8 cellular contexts compared by ENCODE assay signal in the genomic region with DNA sequence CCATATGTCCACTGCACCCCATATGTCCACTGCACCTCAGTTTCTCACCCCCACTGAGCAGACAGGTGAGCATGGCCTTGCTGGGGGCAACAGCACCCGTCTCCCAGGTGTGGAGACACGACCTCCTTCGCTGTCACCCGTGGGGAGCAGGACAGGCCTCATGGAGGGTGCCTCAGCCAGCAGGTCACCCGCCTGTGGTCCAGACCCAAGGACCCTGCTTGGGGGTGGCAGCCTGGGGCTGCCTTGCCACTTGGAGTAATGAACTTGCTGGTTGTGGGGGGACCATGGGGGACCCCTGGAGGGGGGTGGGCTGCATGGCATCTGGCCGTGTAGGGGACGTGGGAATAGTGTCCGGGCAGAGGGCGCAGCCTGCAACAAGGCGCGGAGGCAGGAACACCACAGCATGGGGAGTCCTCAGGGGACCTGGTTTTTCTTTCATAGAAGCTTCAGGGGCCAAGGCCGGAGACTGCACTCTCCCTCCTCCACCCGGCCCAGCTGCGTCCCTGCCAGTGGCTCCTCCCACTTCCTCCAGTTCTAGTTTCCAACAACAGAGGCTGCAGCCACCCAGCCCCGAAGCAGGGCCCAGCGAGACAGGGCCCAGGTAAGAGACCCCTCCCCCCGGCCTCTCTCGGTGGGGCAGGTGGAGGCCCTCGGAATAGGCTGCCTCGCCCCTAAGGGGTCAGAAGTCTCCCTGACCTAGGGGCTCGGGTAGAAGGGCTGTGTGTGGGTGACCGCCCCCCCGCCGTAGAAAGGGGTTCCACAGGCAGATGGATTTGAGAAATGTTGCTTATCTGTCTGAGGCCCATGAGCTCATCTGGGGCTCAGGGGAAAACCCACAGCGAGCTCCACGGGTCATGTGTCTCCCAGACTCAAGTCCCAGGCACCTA. TPM values are rescaled to one million over a fixed set of nuclear protein-coding genes. Genes with fewer than 3 reads are reported as not detected.
A peak's percentile ranks its signal among the peaks of the same experiment; 100 is the strongest.
DNase-seq lines count a peak whose midpoint lies in the region; ATAC-seq and TF ChIP-seq lines count a peak whose summit lies in the region.

Gene NHLRC4 (plus strand): TSS at position 531 of the 887 bp plus-strand sequence. CDS start 1,043 bp downstream, outside the sequence.

- peak within 1 kb of the TSS; percentile 63 to 86 (median 76); a peak in 21 of 22 replicates for H3K27ac ChIP-seq in BLaER1 treated with 17β-estradiol and CSF1 and Interleukin-3, amounts not matched to agents 10 nM and 100 nM

- CTCF ChIA-PET in activated CD8-positive, alpha-beta memory T cell treated with anti-CD3 and anti-CD28 coated beads, Interleukin-2, amount 10 ng/mL, durations not matched to agents 7 days and 5 days (lab: Charles Lee) = interaction anchor here (1.2 to 1.5 kb wide), 2 partner anchors 16 to 81 kb away, joined by 3 to 4 read pairs; no protein-coding TSS in a partner anchor

- peaks cover 3% of the 10 kb centered on the region for H3K27me3 Mint-ChIP-seq in activated CD8-positive, alpha-beta memory T cell treated with anti-CD3 and anti-CD28 coated beads, Interleukin-2, amount 10 ng/mL, durations not matched to agents 7 days and 5 days
- no peaks in the 10 kb centered on the region for H3K27me3 Mint-ChIP-seq in osteocyte (ENCODE audit: unreplicated experiment)

- no peaks in the 10 kb centered on the region for H3K9me3 ChIP-seq in BLaER1 treated with 17β-estradiol and CSF1 and Interleukin-3, amounts not matched to agents 10 nM and 100 nM (replicated peaks in 1 of 11)

- H3K9ac ChIP-seq in BLaER1 treated with 17β-estradiol and CSF1 and Interleukin-3, amounts not matched to agents 10 nM and 100 nM = peak within 1 kb of the TSS; percentile 69 to 94 (median 88)

- H3K4me2 ChIP-seq in BLaER1 treated with 17β-estradiol and CSF1 and Interleukin-3, amounts not matched to agents 10 nM and 100 nM = peak within 1 kb of the TSS; percentile 91 to 99 (median 98)

- peaks cover 49 to 70% (median 62%) of the 10 kb centered on the region in 10 experiments for H3K4me1 ChIP-seq in BLaER1 treated with 17β-estradiol and CSF1 and Interleukin-3, amounts not matched to agents 10 nM and 100 nM

- no peaks in the 10 kb centered on the region for H3K36me3 Mint-ChIP-seq in activated CD8-positive, alpha-beta memory T cell treated with anti-CD3 and anti-CD28 coated beads, Interleukin-2, amount 10 ng/mL, durations not matched to agents 7 days and 5 days
- no peaks in the 10 kb centered on the region for H3K36me3 Mint-ChIP-seq in osteocyte (ENCODE audit: unreplicated experiment)

- ATAC-seq in GM19438 (IDR thresholded peaks at IDR 0.05; ENCODE audit: low read depth, unreplicated experiment) = peak; percentile 56
- peak; percentile 52 for ATAC-seq in activated CD8-positive, alpha-beta memory T cell treated with anti-CD3 and anti-CD28 coated beads, Interleukin-2, amount 10 ng/mL, durations not matched to agents 7 days and 5 days

- H3K27ac Mint-ChIP-seq in activated CD8-positive, alpha-beta memory T cell treated with anti-CD3 and anti-CD28 coated beads, Interleukin-2, amount 10 ng/mL, durations not matched to agents 7 days and 5 days = peak within 1 kb of the TSS; percentile 68
- H3K27ac Mint-ChIP-seq in osteocyte (ENCODE audit: unreplicated experiment) = peak within 1 kb of the TSS; percentile 60

- H4K20me1 ChIP-seq in BLaER1 treated with 17β-estradiol and CSF1 and Interleukin-3, amounts not matched to agents 10 nM and 100 nM = peaks cover 0 to 37% (median 9%) of the 10 kb centered on the region in 11 experiments; a peak in 14 of 22 replicates

- no peaks in the 10 kb centered on the region for H3K9me3 Mint-ChIP-seq in activated CD8-positive, alpha-beta memory T cell treated with anti-CD3 and anti-CD28 coated beads, Interleukin-2, amount 10 ng/mL, durations not matched to agents 7 days and 5 days (ENCODE audit: low read depth)
- no peaks in the 10 kb centered on the region for H3K9me3 Mint-ChIP-seq in osteocyte (ENCODE audit: unreplicated experiment)

- H3K4me1 Mint-ChIP-seq in activated CD8-positive, alpha-beta memory T cell treated with anti-CD3 and anti-CD28 coated beads, Interleukin-2, amount 10 ng/mL, durations not matched to agents 7 days and 5 days = peaks cover 23% of the 10 kb centered on the region
- peaks cover 31% of the 10 kb centered on the region for H3K4me1 Mint-ChIP-seq in osteocyte (ENCODE audit: unreplicated experiment)

- H3K4me3 ChIP-seq in BLaER1 treated with 17β-estradiol and CSF1 and Interleukin-3, amounts not matched to agents 10 nM and 100 nM = peak within 1 kb of the TSS; percentile 47 to 61 (median 54)

- H3K36me3 ChIP-seq in BLaER1 treated with 17β-estradiol and CSF1 and Interleukin-3, amounts not matched to agents 10 nM and 100 nM = peaks cover 0 to under 1% (median 0%) of the 10 kb centered on the region in 11 experiments; a peak in 1 of 22 replicates

- peak within 1 kb of the TSS; percentile 33 for H3K4me3 Mint-ChIP-seq in activated CD8-positive, alpha-beta memory T cell treated with anti-CD3 and anti-CD28 coated beads, Interleukin-2, amount 10 ng/mL, durations not matched to agents 7 days and 5 days
- peak within 1 kb of the TSS; percentile 40 for H3K4me3 Mint-ChIP-seq in osteocyte (ENCODE audit: unreplicated experiment)

- TF ChIP-seq CTCF in osteocyte (IDR thresholded peaks at IDR 0.05) = no peak

- peaks cover 13 to 26% (median 21%) of the 10 kb centered on the region in 11 experiments for H3K27me3 ChIP-seq in BLaER1 treated with 17β-estradiol and CSF1 and Interleukin-3, amounts not matched to agents 10 nM and 100 nM

- DNase-seq in NCI-H2227 (lab: John Stamatoyannopoulos, UW; ENCODE audit: unreplicated experiment) (peak; percentile 83), fibroblast of peridontal ligament (ENCODE audit: extremely low read depth) (peak; percentile 45), osteocyte (ENCODE audit: extremely low spot score, unreplicated experiment) (no peak), NCI-H1694 (lab: John Stamatoyannopoulos, UW) (no peak), dedifferentiated amniotic fluid mesenchymal stem cell (ENCODE audit: extremely low spot score) (no peak)
- peak; percentile 79 for DNase-seq in activated CD8-positive, alpha-beta memory T cell treated with anti-CD3 and anti-CD28 coated beads, Interleukin-2, amount 10 ng/mL, durations not matched to agents 7 days and 5 days

RNA-seq across cellular contexts. Expression of gene NHLRC4, which starts in this region (rescaled TPM):
- total RNA-seq in activated CD8-positive, alpha-beta memory T cell treated with anti-CD3 and anti-CD28 coated beads, Interleukin-2, amount 10 ng/mL, durations not matched to agents 7 days and 5 days = 1 to 10 TPM in 1 of 2 experiments, under 1 TPM in 1; 0.94 to 1.2 TPM
- 0.57 and 1.7 TPM in 2 replicates for total RNA-seq in osteocyte

Comparison
In these comparisons a context has a peak if more than half of its experiments do, and no peak if none do; other contexts are left out.
1. DNase-seq: peak in NCI-H2227 (single experiment), activated CD8-positive, alpha-beta memory T cell treated with anti-CD3 and anti-CD28 coated beads, Interleukin-2, amount 10 ng/mL, durations not matched to agents 7 days and 5 days (single experiment) and fibroblast of peridontal ligament (single experiment); none in osteocyte (single experiment), NCI-H1694 (single experiment) and dedifferentiated amniotic fluid mesenchymal stem cell (single experiment).